In genomic region chr15:47460775-47461174, GRCh38 we compare ENCODE assay signal across 21 cellular contexts.
DNase-seq lines count a peak whose midpoint lies in the region; ATAC-seq and TF ChIP-seq lines count a peak whose summit lies in the region.
"Had no signal": no experiment of that assay in that cellular context is flagged by ENCODE, and none has a peak within 500 bp of the region (broad histone marks: within the 10 kb centered on the region; RNA-seq: fewer than 3 reads in every experiment).

No MANE protein-coding gene starts in this region.

- no peaks in the 10 kb centered on the region for H4K20me1 ChIP-seq in BLaER1

- 91 to 92% methylated on average over 4 of the region's 4 CpGs for WGBS in aorta, 2 donors

- H3K27me3 ChIP-seq in BLaER1, result no peaks in the 10 kb centered on the region
- H3K27me3 ChIP-seq in RWPE2 (ENCODE audit: insufficient read depth, poor library complexity, severe bottlenecking), result no peaks in the 10 kb centered on the region
- H3K27me3 ChIP-seq in aorta (ENCODE audit: control insufficient read depth in 1 of 2, insufficient read depth in 2 of 2, low read length in 1 of 2), result no peaks in the 10 kb centered on the region
- H3K27me3 ChIP-seq: colonic mucosa, heart left ventricle had no signal

- no peak for TF ChIP-seq CTCF in RWPE2 (IDR thresholded peaks at IDR 0.05; ENCODE audit: poor library complexity, severe bottlenecking)
- no peak for TF ChIP-seq CTCF in activated CD8-positive, alpha-beta T cell treated with anti-CD3 and anti-CD28 coated beads for 36 hours (IDR thresholded peaks at IDR 0.05)

- intact Hi-C loops in aorta (cut with DNase I), result no loop called here
- intact Hi-C loops in activated CD8-positive, alpha-beta T cell treated with anti-CD3 and anti-CD28 coated beads for 36 hours (cut with micrococcal nuclease), result no loop called here

- H3K27ac ChIP-seq in BLaER1, result peak overlapping the region; percentile 57
- peak overlapping the region; percentile 31 for H3K27ac ChIP-seq in RWPE2 (ENCODE audit: poor library complexity, severe bottlenecking)
- H3K27ac ChIP-seq in aorta (ENCODE audit: low read depth in 1 of 2, low read length in 2 of 2), result no peak overlapping the region
- H3K27ac ChIP-seq: colonic mucosa, heart left ventricle had no signal

- ATAC-seq in RWPE2 (ENCODE audit: low read depth) (peak; percentile 78), aorta (ENCODE audit: low FRiP score) (no peak), GM18907 (IDR thresholded peaks at IDR 0.05; ENCODE audit: unreplicated experiment) (no peak)
- ATAC-seq in activated CD8-positive, alpha-beta T cell treated with anti-CD3 and anti-CD28 coated beads for 36 hours, result no peak
- ATAC-seq: heart left ventricle; PC-3; stimulated activated memory B cell treated with anti-CD40 and anti-IgM and Interleukin-4, amounts not matched to agents 10 μg/mL and 1 μg/mL and 100 μg/mL, for 72 hours; WTC11 had no signal

- H3K9ac ChIP-seq in BLaER1, result no peak overlapping the region

- DNase-seq in Kasumi-1 (lab: John Stamatoyannopoulos, UW), result peak; percentile 6 to 7
- no peak for DNase-seq in RWPE2 (ENCODE audit: low spot score)
- peak; percentile 10 for DNase-seq in kidney tubule cell (ENCODE audit: low spot score)
- no peak for DNase-seq in aorta
- no peak for DNase-seq in activated CD8-positive, alpha-beta T cell treated with anti-CD3 and anti-CD28 coated beads for 36 hours
- DNase-seq in activated CD8-positive, alpha-beta memory T cell treated with anti-CD3 and anti-CD28 coated beads, Interleukin-2, amount 50 U/mL, for 4 hours, result no peak
- DNase-seq: activated CD8-positive, alpha-beta memory T cell treated with anti-CD3 and anti-CD28 coated beads for 24 hours; activated effector memory CD4-positive, alpha-beta T cell treated with Interleukin-2 at 50 U/mL for 16 hours; colonic mucosa; kidney; NCI-H1105; PC-3; posterior cingulate gyrus had no signal

- POLR2A ChIA-PET in activated CD8-positive, alpha-beta T cell treated with anti-CD3 and anti-CD28 coated beads for 36 hours (lab: Charles Lee), result no interaction called here

- no peaks in the 10 kb centered on the region for H3K27me3 Mint-ChIP-seq in activated CD8-positive, alpha-beta T cell treated with anti-CD3 and anti-CD28 coated beads for 36 hours
- H3K27me3 Mint-ChIP-seq: stimulated activated memory B cell treated with anti-CD40 and anti-IgM and Interleukin-4, amounts not matched to agents 10 μg/mL and 1 μg/mL and 100 μg/mL, for 72 hours; type B pancreatic cell had no signal

- CTCF ChIA-PET in activated CD8-positive, alpha-beta T cell treated with anti-CD3 and anti-CD28 coated beads for 36 hours (lab: Charles Lee), result no interaction called here

- H3K9me3 ChIP-seq in BLaER1 (no peaks in the 10 kb centered on the region), RWPE2 (ENCODE audit: severe bottlenecking) (peaks cover 2% of the 10 kb centered on the region), aorta (ENCODE audit: control insufficient read depth, low read length) (no peaks in the 10 kb centered on the region)
- H3K9me3 ChIP-seq: colonic mucosa, HAP-1, heart left ventricle had no signal

- H3K36me3 ChIP-seq in BLaER1 (no peaks in the 10 kb centered on the region), RWPE2 (ENCODE audit: low read depth) (no peaks in the 10 kb centered on the region), aorta (ENCODE audit: control insufficient read depth in 1 of 2, insufficient read depth in 2 of 2, low read length in 1 of 2) (no peaks in the 10 kb centered on the region)
- H3K36me3 ChIP-seq: colonic mucosa, HAP-1, heart left ventricle had no signal

- H3K4me3 ChIP-seq in BLaER1 (no peak overlapping the region), RWPE2 (ENCODE audit: severe bottlenecking) (no peak overlapping the region), aorta (ENCODE audit: low read length in 2 of 2) (no peak overlapping the region)
- H3K4me3 ChIP-seq: colonic mucosa, HAP-1, heart left ventricle, smooth muscle cell had no signal

- H3K4me1 Mint-ChIP-seq in activated CD8-positive, alpha-beta T cell treated with anti-CD3 and anti-CD28 coated beads for 36 hours (ENCODE audit: low read depth), result no peaks in the 10 kb centered on the region

- peak overlapping the region; percentile 67 for H3K4me2 ChIP-seq in BLaER1
- H3K4me2 ChIP-seq: smooth muscle cell had no signal

- H3K4me1 ChIP-seq in BLaER1 (peaks cover 13% of the 10 kb centered on the region), RWPE2 (ENCODE audit: insufficient read depth, poor library complexity, severe bottlenecking) (peaks cover 18% of the 10 kb centered on the region), aorta (ENCODE audit: control insufficient read depth in 1 of 2, insufficient read depth in 2 of 2, low read length in 2 of 2) (no peaks in the 10 kb centered on the region)
- H3K4me1 ChIP-seq: colonic mucosa, HAP-1, heart left ventricle had no signal

- H3K27ac Mint-ChIP-seq in activated CD8-positive, alpha-beta T cell treated with anti-CD3 and anti-CD28 coated beads for 36 hours, result no peak overlapping the region
- H3K27ac Mint-ChIP-seq: stimulated activated memory B cell treated with anti-CD40 and anti-IgM and Interleukin-4, amounts not matched to agents 10 μg/mL and 1 μg/mL and 100 μg/mL, for 72 hours; type B pancreatic cell; WTC11 had no signal

- no peak overlapping the region for H3K4me3 Mint-ChIP-seq in activated CD8-positive, alpha-beta T cell treated with anti-CD3 and anti-CD28 coated beads for 36 hours
- H3K4me3 Mint-ChIP-seq: stimulated activated memory B cell treated with anti-CD40 and anti-IgM and Interleukin-4, amounts not matched to agents 10 μg/mL and 1 μg/mL and 100 μg/mL, for 72 hours; type B pancreatic cell; WTC11 had no signal

- no peaks in the 10 kb centered on the region for H3K36me3 Mint-ChIP-seq in activated CD8-positive, alpha-beta T cell treated with anti-CD3 and anti-CD28 coated beads for 36 hours (ENCODE audit: low read depth)
- H3K36me3 Mint-ChIP-seq: stimulated activated memory B cell treated with anti-CD40 and anti-IgM and Interleukin-4, amounts not matched to agents 10 μg/mL and 1 μg/mL and 100 μg/mL, for 72 hours; type B pancreatic cell; WTC11 had no signal

- H3K9me3 Mint-ChIP-seq in activated CD8-positive, alpha-beta T cell treated with anti-CD3 and anti-CD28 coated beads for 36 hours, result no peaks in the 10 kb centered on the region

Comparison
In these comparisons a context has a peak if more than half of its experiments do, and no peak if none do; other contexts are left out.
1. H3K27ac ChIP-seq: peak in BLaER1 (single experiment) and RWPE2 (single experiment); none in aorta (0 of 2).
2. DNase-seq: peak in Kasumi-1 (2 of 2) and kidney tubule cell (single experiment); none in RWPE2 (single experiment), aorta (0 of 2), activated CD8-positive, alpha-beta T cell treated with anti-CD3 and anti-CD28 coated beads for 36 hours (single experiment) and activated CD8-positive, alpha-beta memory T cell treated with anti-CD3 and anti-CD28 coated beads, Interleukin-2, amount 50 U/mL, for 4 hours (single experiment).